Comparison of ENCODE assay signal across 22 cellular contexts in the genomic region with DNA sequence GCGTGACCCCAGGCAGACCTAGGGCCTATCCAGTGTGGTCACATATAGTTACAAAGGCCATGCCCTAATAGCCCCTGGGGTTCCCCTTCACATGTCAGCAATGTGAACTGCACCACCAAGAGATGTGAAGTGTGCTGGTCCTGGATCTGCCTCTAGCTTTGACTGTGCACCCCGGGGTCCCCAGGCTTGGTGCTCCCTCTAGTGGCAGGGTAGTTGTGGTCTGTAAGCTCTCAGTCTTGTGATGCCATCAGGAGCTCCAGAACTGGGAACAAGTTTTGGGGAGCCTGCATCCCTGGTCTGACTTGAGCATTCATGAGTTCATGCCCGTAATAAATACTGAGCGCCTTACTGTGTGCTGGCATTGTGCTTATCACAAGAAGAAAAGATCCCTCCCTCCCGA.
A peak's percentile ranks its signal among the peaks of the same experiment; 100 is the strongest.
DNase-seq lines count a peak whose midpoint lies in the region; FAIRE-seq and TF ChIP-seq lines count a peak whose summit lies in the region.
"Had no signal": no experiment of that assay in that cellular context is flagged by ENCODE, and none has a peak within 500 bp of the region (broad histone marks: within the 10 kb centered on the region; RNA-seq: fewer than 3 reads in every experiment).

No MANE protein-coding gene starts in this region.

- H3K9me2 ChIP-seq in OCI-LY1 (ENCODE audit: low read depth, low read length): no peaks in the 10 kb centered on the region

- no peak overlapping the region for H4K91ac ChIP-seq in H1 (replicated peaks; ENCODE audit: insufficient read length, low read length)

- H3K27ac ChIP-seq in OCI-LY1 (ENCODE audit: low read depth, low read length, poor library complexity, severe bottlenecking) (no peak overlapping the region), H1 (ENCODE audit: low read depth, low read length) (no peak overlapping the region), ovary (no peak overlapping the region), tibial artery (no peak overlapping the region)
- H3K27ac ChIP-seq: hepatocyte, transverse colon had no signal

- no peaks in the 10 kb centered on the region; the same call in 1 of the 2 replicates for H3K27me3 ChIP-seq in OCI-LY1 (ENCODE audit: insufficient read depth, low read length)
- H3K27me3 ChIP-seq in H1 (replicated peaks in 1 of 4; ENCODE audit: control insufficient read depth in 3 of 4, extremely low read depth in 1 of 4, insufficient read depth in 3 of 4, low read length in 3 of 4): no peaks in the 10 kb centered on the region
- no peaks in the 10 kb centered on the region for H3K27me3 ChIP-seq in ovary
- peaks cover 0 to 41% of the 10 kb centered on the region in 2 donors for H3K27me3 ChIP-seq in tibial artery

- no peaks in the 10 kb centered on the region for H3F3A ChIP-seq in OCI-LY1 (ENCODE audit: insufficient read depth, low read length)

- H3K9me3 Mint-ChIP-seq in Calu3 (ENCODE audit: low read depth, unreplicated experiment): peaks cover 6% of the 10 kb centered on the region

- H3K9ac ChIP-seq in OCI-LY1 (ENCODE audit: low read length) (no peak overlapping the region), H1 (replicated peaks in 1 of 4; ENCODE audit: extremely low read depth in 1 of 4, low read depth in 3 of 4, low read length in 3 of 4) (no peak overlapping the region)

- H3K36me3 Mint-ChIP-seq in Calu3 (ENCODE audit: insufficient read depth, unreplicated experiment): no peaks in the 10 kb centered on the region
- H3K36me3 Mint-ChIP-seq: stimulated activated memory B cell treated with anti-CD40 and anti-IgM and Interleukin-4, amounts not matched to agents 10 μg/mL and 1 μg/mL and 100 μg/mL, for 72 hours had no signal

- no TSS peak for BruUV-seq in Calu3 (replicated peaks; lab: Mats Ljungman, UMichigan)

- peaks cover 98% of the 10 kb centered on the region for H3K27me3 Mint-ChIP-seq in Calu3 (ENCODE audit: unreplicated experiment)

- H4K20me1 ChIP-seq in OCI-LY1 (ENCODE audit: insufficient read depth, low read length) (no peaks in the 10 kb centered on the region), H1 (replicated peaks in 1 of 2; ENCODE audit: control insufficient read depth in 1 of 2, insufficient read depth in 2 of 2, low read length in 2 of 2) (peaks cover 0 to 3% of the 10 kb centered on the region in 2 experiments)

- FAIRE-seq in H1 (lab: Jason Lieb, UNC): no peak

- peaks cover 13% of the 10 kb centered on the region for H3K4me1 Mint-ChIP-seq in Calu3 (ENCODE audit: low read depth, unreplicated experiment)

- no peak overlapping the region for H3K18ac ChIP-seq in H1 (ENCODE audit: extremely low read depth, low read length)

- H3K27ac Mint-ChIP-seq in Calu3 (ENCODE audit: unreplicated experiment): no peak overlapping the region
- H3K27ac Mint-ChIP-seq: nephron progenitor cell; stimulated activated memory B cell treated with anti-CD40 and anti-IgM and Interleukin-4, amounts not matched to agents 10 μg/mL and 1 μg/mL and 100 μg/mL, for 72 hours had no signal

- H3K23ac ChIP-seq in H1 (ENCODE audit: insufficient read length): no peak overlapping the region

- H3K4me3 Mint-ChIP-seq in Calu3 (ENCODE audit: low read depth, unreplicated experiment): no peak overlapping the region
- H3K4me3 Mint-ChIP-seq: nephron progenitor cell; stimulated activated memory B cell treated with anti-CD40 and anti-IgM and Interleukin-4, amounts not matched to agents 10 μg/mL and 1 μg/mL and 100 μg/mL, for 72 hours had no signal

- DNase-seq in Calu3 (peak; percentile 43), H1 (ENCODE audit: low read depth in 1 of 2, low spot score in 2 of 2) (no peak), ovary (no peak), tibial artery (no peak), T1000 (lab: John Stamatoyannopoulos, UW) (no peak), medulla oblongata (ENCODE audit: extremely low spot score) (no peak)
- DNase-seq: activated CD8-positive, alpha-beta memory T cell treated with anti-CD3 and anti-CD28 coated beads, Interleukin-2, amount 50 U/mL, for 48 hours; activated naive CD4-positive, alpha-beta T cell treated with Interleukin-2 at 50 U/mL for 16 hours; aorta; effector memory CD4-positive, alpha-beta T cell; GDM1; HCEC 1CT; MV-4-11; NCI-H2029 treated with DMSO at 0.1 percent for 48 hours; NCI-H524 treated with DMSO at 0.1 percent for 48 hours; nephron progenitor cell; stimulated activated CD4-positive, alpha-beta T cell treated with anti-CD3 and anti-CD28 coated beads, Interleukin-12 subunit alpha, Interleukin-12 subunit beta, amount 100 ng/mL, for 4 hours; transverse colon had no signal

- H3K79me1 ChIP-seq in H1 (ENCODE audit: low read depth, low read length): no peaks in the 10 kb centered on the region

- no peak overlapping the region for H3K4ac ChIP-seq in H1 (replicated peaks; ENCODE audit: insufficient read length, low read depth, low read length)

- H4K5ac ChIP-seq in H1 (ENCODE audit: insufficient read length, low read depth, low read length): no peak overlapping the region

- H3K23me2 ChIP-seq in H1 (ENCODE audit: low read depth, low read length): peaks cover 3% of the 10 kb centered on the region; the same call in 1 of the 2 replicates

- no peak overlapping the region for H3K56ac ChIP-seq in H1 (replicated peaks; ENCODE audit: insufficient read length, low read depth, low read length)

- POLR2A ChIA-PET in H1 (lab: Charles Lee; ENCODE audit: partially characterized antibody): no interaction called here

- H3K4me1 ChIP-seq in OCI-LY1 (ENCODE audit: insufficient read depth, low read length, severe bottlenecking) (no peaks in the 10 kb centered on the region), H1 (replicated peaks in 1 of 4; ENCODE audit: control insufficient read depth in 3 of 4, insufficient read depth in 4 of 4, low read length in 3 of 4) (peaks cover 0 to 9% (median 4%) of the 10 kb centered on the region in 4 experiments; a peak in 4 of 7 replicates), ovary (ENCODE audit: insufficient read depth) (no peaks in the 10 kb centered on the region), tibial artery (no peaks in the 10 kb centered on the region)
- H3K4me1 ChIP-seq: transverse colon had no signal

- no peak for TF ChIP-seq EP300 in H1 (IDR thresholded peaks at IDR 0.05; ENCODE audit: borderline replicate concordance in 1 of 2, low read depth in 2 of 2, low read length in 2 of 2)
- TF ChIP-seq EP300 in ovary (IDR thresholded peaks at IDR 0.05): no peak

- H3K4me3 ChIP-seq in OCI-LY1 (ENCODE audit: low read depth, low read length, poor library complexity, severe bottlenecking) (no peak overlapping the region), H1 (ENCODE audit: extremely low read depth in 1 of 4, insufficient read depth in 2 of 4, low read depth in 3 of 4, low read length in 4 of 4) (no peak overlapping the region), ovary (no peak overlapping the region), tibial artery (no peak overlapping the region)
- H3K4me3 ChIP-seq: hepatocyte, transverse colon had no signal

- intact Hi-C loops in Calu3 (cut with micrococcal nuclease; ENCODE audit: unreplicated experiment) (no loop called here), ovary (cut with DNase I) (no loop called here), tibial artery (cut with DNase I; ENCODE audit: low total_unique reads) (no loop called here)

- no peaks in the 10 kb centered on the region for H3K79me2 ChIP-seq in OCI-LY1 (ENCODE audit: insufficient read depth, low read length)
- no peaks in the 10 kb centered on the region for H3K79me2 ChIP-seq in H1 (ENCODE audit: control insufficient read depth in 1 of 2, insufficient read depth in 2 of 2, low read length in 2 of 2)
- H3K79me2 ChIP-seq: hepatocyte had no signal

- TF ChIP-seq RAD21 in H1 (IDR thresholded peaks at IDR 0.05 in 1 of 2, conservative IDR thresholded peaks at IDR 0.05 in 1 of 2; ENCODE audit: low read depth in 2 of 2, low read length in 2 of 2): no peak

- no peak for TF ChIP-seq POLR2A in H1 (IDR thresholded peaks at IDR 0.05; ENCODE audit: control extremely low read depth in 1 of 2, low read depth in 2 of 2, low read length in 2 of 2)
- TF ChIP-seq POLR2A in ovary (IDR thresholded peaks at IDR 0.05): no peak

- no peaks in the 10 kb centered on the region for H3K9me3 ChIP-seq in OCI-LY1 (ENCODE audit: low read length)
- peaks cover 0 to 4% of the 10 kb centered on the region in 2 experiments; a peak in 2 of 4 replicates for H3K9me3 ChIP-seq in H1 (ENCODE audit: insufficient read depth in 2 of 2, low read depth in 1 of 2, low read length in 1 of 2)
- H3K9me3 ChIP-seq in ovary: no peaks in the 10 kb centered on the region
- peaks cover 0 to 14% (median 0%) of the 10 kb centered on the region in 3 donors for H3K9me3 ChIP-seq in tibial artery
- H3K9me3 ChIP-seq: transverse colon had no signal

- no peak overlapping the region for H3K14ac ChIP-seq in H1 (ENCODE audit: insufficient read length)

- peak; percentile 49 for TF ChIP-seq CTCF in Calu3 (IDR thresholded peaks at IDR 0.05; ENCODE audit: unreplicated experiment)
- TF ChIP-seq CTCF in GM12874 (IDR thresholded peaks at IDR 0.05; ENCODE audit: insufficient read depth, low read depth, low read length): peak; percentile 4; the same call in 1 of the 2 replicates
- TF ChIP-seq CTCF in OCI-LY1 (IDR thresholded peaks at IDR 0.05; ENCODE audit: low read length): peak; percentile 61
- TF ChIP-seq CTCF in H1 (IDR thresholded peaks at IDR 0.05; ENCODE audit: control extremely low read depth in 1 of 3, insufficient read depth in 1 of 3, low read depth in 1 of 3, low read length in 3 of 3): peak in 2 of 3 experiments; percentile 26 to 37; a peak in 2 of 4 replicates
- no peak for TF ChIP-seq CTCF in ovary (IDR thresholded peaks at IDR 0.05)
- no peak for TF ChIP-seq CTCF in tibial artery (IDR thresholded peaks at IDR 0.05)

- H2BK15ac ChIP-seq in H1 (ENCODE audit: low read length): no peak overlapping the region

- H2BK120ac ChIP-seq in H1 (replicated peaks; ENCODE audit: low read depth, low read length): no peak overlapping the region

- H2BK5ac ChIP-seq in H1 (ENCODE audit: low read depth, low read length): no peak overlapping the region

- H2AFZ ChIP-seq in OCI-LY1 (ENCODE audit: low read length): no peak overlapping the region
- H2AFZ ChIP-seq in H1 (ENCODE audit: low read length): no peak overlapping the region
- H2AFZ ChIP-seq: hepatocyte had no signal

- no peak overlapping the region for H2AK5ac ChIP-seq in H1 (ENCODE audit: low read depth, low read length)

- no peak overlapping the region for H4K8ac ChIP-seq in H1 (ENCODE audit: extremely low read depth, insufficient read depth, low read length)

- H2BK20ac ChIP-seq in H1 (ENCODE audit: low read length): no peak overlapping the region

- WGBS in H1 (ENCODE audit: extremely low coverage in 1 of 2, insufficient coverage in 1 of 2, insufficient read length in 1 of 2, insufficient replicate concordance in 2 of 2, low coverage in 1 of 2, low lambda C conversion rate in 2 of 2, missing lambda C conversion rate in 1 of 2), 2 experiments: 97% methylated on average over 5 of the region's 5 CpGs; no CpG with 5 or more reads in 1 of the 2 experiments
- WGBS in ovary, 3 donors: 84 to 92% (median 92%) methylated on average over 5 of the region's 5 CpGs

- no peak overlapping the region for H2BK12ac ChIP-seq in H1 (ENCODE audit: low read depth, low read length)

- CTCF ChIA-PET in Calu3 (lab: Charles Lee): interaction anchor here (0.7 to 1.0 kb wide), 2 partner anchors 48 to 56 kb away, joined by 4 read pairs; no protein-coding TSS in a partner anchor
- CTCF ChIA-PET in H1 (lab: Charles Lee; ENCODE audit: partially characterized antibody): interaction anchor here (0.6 to 4.9 kb wide), 9 partner anchors 10 to 164 kb away, joined by 3 to 30 read pairs (median 5); no protein-coding TSS in a partner anchor

- H3K36me3 ChIP-seq in OCI-LY1 (ENCODE audit: insufficient read depth, low read length) (no peaks in the 10 kb centered on the region), H1 (ENCODE audit: control insufficient read depth in 2 of 4, insufficient read depth in 4 of 4, low read length in 3 of 4) (no peaks in the 10 kb centered on the region), ovary (no peaks in the 10 kb centered on the region), tibial artery (no peaks in the 10 kb centered on the region)
- H3K36me3 ChIP-seq: transverse colon had no signal

- H3K4me2 ChIP-seq in OCI-LY1 (ENCODE audit: low read length) (no peak overlapping the region), H1 (ENCODE audit: insufficient read depth in 1 of 2, low read depth in 2 of 2, low read length in 2 of 2) (no peak overlapping the region)
- H3K4me2 ChIP-seq: hepatocyte had no signal

Comparison
In these comparisons a context has a peak if more than half of its experiments do, and no peak if none do; other contexts are left out.
1. CTCF ChIP-seq: peak in Calu3 (single experiment), GM12874 (single experiment), OCI-LY1 (single experiment) and H1 (2 of 3); none in ovary (0 of 3) and tibial artery (0 of 2).